Comparison of ENCODE assay signal across 1 cellular context in the genomic region with DNA sequence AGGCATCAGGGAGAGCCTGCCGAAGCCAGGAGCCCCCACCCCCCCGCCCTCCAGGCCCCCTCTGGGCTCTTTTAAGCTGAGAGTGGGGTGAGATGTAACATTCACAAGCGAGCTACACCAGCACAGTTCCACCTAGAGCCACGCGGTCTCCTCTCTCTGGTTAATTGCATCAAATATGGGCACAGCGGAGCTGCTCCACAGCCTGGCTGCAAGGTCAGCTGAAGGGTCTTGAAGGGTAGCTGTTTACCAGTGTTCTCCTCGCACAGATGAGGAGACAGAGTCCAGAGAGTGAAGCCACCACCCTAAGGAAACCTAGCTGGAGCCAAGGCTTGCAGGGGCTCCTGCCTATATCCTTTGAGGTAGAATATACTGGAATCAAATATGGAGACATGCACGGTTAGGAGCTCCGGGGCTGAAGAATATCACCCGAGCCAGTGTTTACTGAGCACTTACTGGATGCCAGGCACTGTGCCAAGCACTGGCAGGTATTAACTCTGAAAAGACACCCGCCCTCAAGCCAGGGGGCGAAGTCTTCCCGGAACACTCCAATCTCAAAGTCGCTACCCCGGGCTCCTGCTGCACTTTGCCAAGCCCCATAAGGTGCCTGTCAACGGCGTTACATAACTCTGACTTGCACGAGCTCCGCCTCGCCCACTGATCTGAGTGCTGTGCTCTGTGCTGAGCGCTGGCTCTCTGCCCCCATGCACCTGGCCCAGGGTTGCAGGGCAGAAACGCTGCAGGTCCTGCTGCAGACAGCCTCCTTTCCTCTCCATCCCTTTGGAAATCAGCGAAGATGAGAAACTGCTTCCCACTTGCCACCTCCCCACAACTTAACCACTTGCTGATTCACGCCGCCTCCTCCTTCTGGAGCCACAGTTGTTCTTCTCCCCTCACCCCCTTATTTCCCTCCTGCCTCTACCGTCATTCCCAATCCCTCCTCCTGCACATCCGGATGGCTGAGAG.
TF ChIP-seq lines count a peak whose summit lies in the region.

No MANE protein-coding gene starts in this region.

TF ChIP-seq in HEK293, 187 proteins besides CTCF, POLR2A, EP300 and RAD21 (continued from another document):
- TF ChIP-seq ZFHX2 (tag by site-specific recombination; conservative IDR thresholded peaks at IDR 0.05) (peak; percentile 83), EGR2 (tag by site-specific recombination; IDR thresholded peaks at IDR 0.05; ENCODE audit: low read depth) (peak; percentile 92), ZNF335 (tag by site-specific recombination; conservative IDR thresholded peaks at IDR 0.05) (no peak), ZSCAN16 (tag by site-specific recombination; IDR thresholded peaks at IDR 0.05) (peak; percentile 75), BCL11A (tag by site-specific recombination; IDR thresholded peaks at IDR 0.05; ENCODE audit: low read depth) (no peak), ZNF830 (tag by site-specific recombination; IDR thresholded peaks at IDR 0.05; ENCODE audit: low read depth) (no peak), ZNF114 (tag by site-specific recombination; IDR thresholded peaks at IDR 0.05) (no peak), ZNF658 (tag by site-specific recombination; IDR thresholded peaks at IDR 0.05) (no peak), ZNF521 (tag by site-specific recombination; IDR thresholded peaks at IDR 0.05) (no peak), ZNF560 (tag by site-specific recombination; IDR thresholded peaks at IDR 0.05; ENCODE audit: borderline replicate concordance) (no peak), ZNF121 (tag by site-specific recombination; IDR thresholded peaks at IDR 0.05) (no peak), ZNF555 (tag by site-specific recombination; conservative IDR thresholded peaks at IDR 0.05) (no peak), ZIC2 (tag by site-specific recombination; IDR thresholded peaks at IDR 0.05) (peak; percentile 44), ZNF600 (tag by site-specific recombination; IDR thresholded peaks at IDR 0.05) (peak; percentile 42; the same call in 1 of the 2 replicates), ZNF2 (tag by site-specific recombination; IDR thresholded peaks at IDR 0.05) (no peak), ZNF664 (tag by site-specific recombination; IDR thresholded peaks at IDR 0.05) (peak; percentile 94), ZNF571 (tag by site-specific recombination; IDR thresholded peaks at IDR 0.05) (no peak), OSR2 (tag by site-specific recombination; IDR thresholded peaks at IDR 0.05) (no peak), ZNF302 (tag by site-specific recombination; IDR thresholded peaks at IDR 0.05; ENCODE audit: low read depth) (no peak), HOXC10 (CRISPR knock-in tag; IDR thresholded peaks at IDR 0.05) (no peak), ZNF404 (tag by site-specific recombination; IDR thresholded peaks at IDR 0.05) (no peak), SCRT1 (tag by site-specific recombination; IDR thresholded peaks at IDR 0.05; ENCODE audit: borderline replicate concordance) (no peak), GLIS1 (tag by site-specific recombination; IDR thresholded peaks at IDR 0.05) (peak; percentile 65; the same call in 1 of the 2 replicates), ZNF211 (tag by site-specific recombination; IDR thresholded peaks at IDR 0.05; ENCODE audit: low read depth) (no peak), ZNF155 (tag by site-specific recombination; IDR thresholded peaks at IDR 0.05) (no peak), ZNF701 (tag by site-specific recombination; IDR thresholded peaks at IDR 0.05) (no peak), ZNF623 (tag by site-specific recombination; IDR thresholded peaks at IDR 0.05) (no peak)
- TF ChIP-seq, protein P1, sequence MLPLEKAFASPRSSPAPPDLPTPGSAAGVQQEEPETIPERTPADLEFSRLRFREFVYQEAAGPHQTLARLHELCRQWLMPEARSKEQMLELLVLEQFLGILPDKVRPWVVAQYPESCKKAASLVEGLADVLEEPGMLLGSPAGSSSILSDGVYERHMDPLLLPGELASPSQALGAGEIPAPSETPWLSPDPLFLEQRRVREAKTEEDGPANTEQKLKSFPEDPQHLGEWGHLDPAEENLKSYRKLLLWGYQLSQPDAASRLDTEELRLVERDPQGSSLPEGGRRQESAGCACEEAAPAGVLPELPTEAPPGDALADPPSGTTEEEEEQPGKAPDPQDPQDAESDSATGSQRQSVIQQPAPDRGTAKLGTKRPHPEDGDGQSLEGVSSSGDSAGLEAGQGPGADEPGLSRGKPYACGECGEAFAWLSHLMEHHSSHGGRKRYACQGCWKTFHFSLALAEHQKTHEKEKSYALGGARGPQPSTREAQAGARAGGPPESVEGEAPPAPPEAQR (tag by site-specific recombination; IDR thresholded peaks at IDR 0.05), result no peak
- TF ChIP-seq, protein P2, sequence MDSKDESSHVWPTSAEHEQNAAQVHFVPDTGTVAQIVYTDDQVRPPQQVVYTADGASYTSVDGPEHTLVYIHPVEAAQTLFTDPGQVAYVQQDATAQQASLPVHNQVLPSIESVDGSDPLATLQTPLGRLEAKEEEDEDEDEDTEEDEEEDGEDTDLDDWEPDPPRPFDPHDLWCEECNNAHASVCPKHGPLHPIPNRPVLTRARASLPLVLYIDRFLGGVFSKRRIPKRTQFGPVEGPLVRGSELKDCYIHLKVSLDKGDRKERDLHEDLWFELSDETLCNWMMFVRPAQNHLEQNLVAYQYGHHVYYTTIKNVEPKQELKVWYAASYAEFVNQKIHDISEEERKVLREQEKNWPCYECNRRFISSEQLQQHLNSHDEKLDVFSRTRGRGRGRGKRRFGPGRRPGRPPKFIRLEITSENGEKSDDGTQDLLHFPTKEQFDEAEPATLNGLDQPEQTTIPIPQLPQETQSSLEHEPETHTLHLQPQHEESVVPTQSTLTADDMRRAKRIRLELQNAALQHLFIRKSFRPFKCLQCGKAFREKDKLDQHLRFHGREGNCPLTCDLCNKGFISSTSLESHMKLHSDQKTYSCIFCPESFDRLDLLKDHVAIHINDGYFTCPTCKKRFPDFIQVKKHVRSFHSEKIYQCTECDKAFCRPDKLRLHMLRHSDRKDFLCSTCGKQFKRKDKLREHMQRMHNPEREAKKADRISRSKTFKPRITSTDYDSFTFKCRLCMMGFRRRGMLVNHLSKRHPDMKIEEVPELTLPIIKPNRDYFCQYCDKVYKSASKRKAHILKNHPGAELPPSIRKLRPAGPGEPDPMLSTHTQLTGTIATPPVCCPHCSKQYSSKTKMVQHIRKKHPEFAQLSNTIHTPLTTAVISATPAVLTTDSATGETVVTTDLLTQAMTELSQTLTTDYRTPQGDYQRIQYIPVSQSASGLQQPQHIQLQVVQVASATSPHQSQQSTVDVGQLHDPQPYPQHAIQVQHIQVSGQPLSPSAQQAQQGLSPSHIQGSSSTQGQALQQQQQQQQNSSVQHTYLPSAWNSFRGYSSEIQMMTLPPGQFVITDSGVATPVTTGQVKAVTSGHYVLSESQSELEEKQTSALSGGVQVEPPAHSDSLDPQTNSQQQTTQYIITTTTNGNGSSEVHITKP (tag by site-specific recombination; IDR thresholded peaks at IDR 0.05), result peak; percentile 76
- TF ChIP-seq, protein P3, sequence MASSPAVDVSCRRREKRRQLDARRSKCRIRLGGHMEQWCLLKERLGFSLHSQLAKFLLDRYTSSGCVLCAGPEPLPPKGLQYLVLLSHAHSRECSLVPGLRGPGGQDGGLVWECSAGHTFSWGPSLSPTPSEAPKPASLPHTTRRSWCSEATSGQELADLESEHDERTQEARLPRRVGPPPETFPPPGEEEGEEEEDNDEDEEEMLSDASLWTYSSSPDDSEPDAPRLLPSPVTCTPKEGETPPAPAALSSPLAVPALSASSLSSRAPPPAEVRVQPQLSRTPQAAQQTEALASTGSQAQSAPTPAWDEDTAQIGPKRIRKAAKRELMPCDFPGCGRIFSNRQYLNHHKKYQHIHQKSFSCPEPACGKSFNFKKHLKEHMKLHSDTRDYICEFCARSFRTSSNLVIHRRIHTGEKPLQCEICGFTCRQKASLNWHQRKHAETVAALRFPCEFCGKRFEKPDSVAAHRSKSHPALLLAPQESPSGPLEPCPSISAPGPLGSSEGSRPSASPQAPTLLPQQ (tag by site-specific recombination; IDR thresholded peaks at IDR 0.05), result no peak
- TF ChIP-seq, protein P4, sequence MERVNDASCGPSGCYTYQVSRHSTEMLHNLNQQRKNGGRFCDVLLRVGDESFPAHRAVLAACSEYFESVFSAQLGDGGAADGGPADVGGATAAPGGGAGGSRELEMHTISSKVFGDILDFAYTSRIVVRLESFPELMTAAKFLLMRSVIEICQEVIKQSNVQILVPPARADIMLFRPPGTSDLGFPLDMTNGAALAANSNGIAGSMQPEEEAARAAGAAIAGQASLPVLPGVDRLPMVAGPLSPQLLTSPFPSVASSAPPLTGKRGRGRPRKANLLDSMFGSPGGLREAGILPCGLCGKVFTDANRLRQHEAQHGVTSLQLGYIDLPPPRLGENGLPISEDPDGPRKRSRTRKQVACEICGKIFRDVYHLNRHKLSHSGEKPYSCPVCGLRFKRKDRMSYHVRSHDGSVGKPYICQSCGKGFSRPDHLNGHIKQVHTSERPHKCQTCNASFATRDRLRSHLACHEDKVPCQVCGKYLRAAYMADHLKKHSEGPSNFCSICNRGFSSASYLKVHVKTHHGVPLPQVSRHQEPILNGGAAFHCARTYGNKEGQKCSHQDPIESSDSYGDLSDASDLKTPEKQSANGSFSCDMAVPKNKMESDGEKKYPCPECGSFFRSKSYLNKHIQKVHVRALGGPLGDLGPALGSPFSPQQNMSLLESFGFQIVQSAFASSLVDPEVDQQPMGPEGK (tag by site-specific recombination; IDR thresholded peaks at IDR 0.05), result peak; percentile 22; the same call in 1 of the 2 replicates
- TF ChIP-seq, protein P5, sequence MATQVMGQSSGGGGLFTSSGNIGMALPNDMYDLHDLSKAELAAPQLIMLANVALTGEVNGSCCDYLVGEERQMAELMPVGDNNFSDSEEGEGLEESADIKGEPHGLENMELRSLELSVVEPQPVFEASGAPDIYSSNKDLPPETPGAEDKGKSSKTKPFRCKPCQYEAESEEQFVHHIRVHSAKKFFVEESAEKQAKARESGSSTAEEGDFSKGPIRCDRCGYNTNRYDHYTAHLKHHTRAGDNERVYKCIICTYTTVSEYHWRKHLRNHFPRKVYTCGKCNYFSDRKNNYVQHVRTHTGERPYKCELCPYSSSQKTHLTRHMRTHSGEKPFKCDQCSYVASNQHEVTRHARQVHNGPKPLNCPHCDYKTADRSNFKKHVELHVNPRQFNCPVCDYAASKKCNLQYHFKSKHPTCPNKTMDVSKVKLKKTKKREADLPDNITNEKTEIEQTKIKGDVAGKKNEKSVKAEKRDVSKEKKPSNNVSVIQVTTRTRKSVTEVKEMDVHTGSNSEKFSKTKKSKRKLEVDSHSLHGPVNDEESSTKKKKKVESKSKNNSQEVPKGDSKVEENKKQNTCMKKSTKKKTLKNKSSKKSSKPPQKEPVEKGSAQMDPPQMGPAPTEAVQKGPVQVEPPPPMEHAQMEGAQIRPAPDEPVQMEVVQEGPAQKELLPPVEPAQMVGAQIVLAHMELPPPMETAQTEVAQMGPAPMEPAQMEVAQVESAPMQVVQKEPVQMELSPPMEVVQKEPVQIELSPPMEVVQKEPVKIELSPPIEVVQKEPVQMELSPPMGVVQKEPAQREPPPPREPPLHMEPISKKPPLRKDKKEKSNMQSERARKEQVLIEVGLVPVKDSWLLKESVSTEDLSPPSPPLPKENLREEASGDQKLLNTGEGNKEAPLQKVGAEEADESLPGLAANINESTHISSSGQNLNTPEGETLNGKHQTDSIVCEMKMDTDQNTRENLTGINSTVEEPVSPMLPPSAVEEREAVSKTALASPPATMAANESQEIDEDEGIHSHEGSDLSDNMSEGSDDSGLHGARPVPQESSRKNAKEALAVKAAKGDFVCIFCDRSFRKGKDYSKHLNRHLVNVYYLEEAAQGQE (tag by site-specific recombination; IDR thresholded peaks at IDR 0.05), result no peak
- TF ChIP-seq, protein P6, sequence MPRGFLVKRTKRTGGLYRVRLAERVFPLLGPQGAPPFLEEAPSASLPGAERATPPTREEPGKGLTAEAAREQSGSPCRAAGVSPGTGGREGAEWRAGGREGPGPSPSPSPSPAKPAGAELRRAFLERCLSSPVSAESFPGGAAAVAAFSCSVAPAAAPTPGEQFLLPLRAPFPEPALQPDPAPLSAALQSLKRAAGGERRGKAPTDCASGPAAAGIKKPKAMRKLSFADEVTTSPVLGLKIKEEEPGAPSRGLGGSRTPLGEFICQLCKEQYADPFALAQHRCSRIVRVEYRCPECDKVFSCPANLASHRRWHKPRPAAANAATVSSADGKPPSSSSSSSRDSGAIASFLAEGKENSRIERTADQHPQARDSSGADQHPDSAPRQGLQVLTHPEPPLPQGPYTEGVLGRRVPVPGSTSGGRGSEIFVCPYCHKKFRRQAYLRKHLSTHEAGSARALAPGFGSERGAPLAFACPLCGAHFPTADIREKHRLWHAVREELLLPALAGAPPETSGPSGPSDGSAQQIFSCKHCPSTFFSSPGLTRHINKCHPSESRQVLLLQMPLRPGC (tag by site-specific recombination; IDR thresholded peaks at IDR 0.05), result no peak
- TF ChIP-seq, protein P7, sequence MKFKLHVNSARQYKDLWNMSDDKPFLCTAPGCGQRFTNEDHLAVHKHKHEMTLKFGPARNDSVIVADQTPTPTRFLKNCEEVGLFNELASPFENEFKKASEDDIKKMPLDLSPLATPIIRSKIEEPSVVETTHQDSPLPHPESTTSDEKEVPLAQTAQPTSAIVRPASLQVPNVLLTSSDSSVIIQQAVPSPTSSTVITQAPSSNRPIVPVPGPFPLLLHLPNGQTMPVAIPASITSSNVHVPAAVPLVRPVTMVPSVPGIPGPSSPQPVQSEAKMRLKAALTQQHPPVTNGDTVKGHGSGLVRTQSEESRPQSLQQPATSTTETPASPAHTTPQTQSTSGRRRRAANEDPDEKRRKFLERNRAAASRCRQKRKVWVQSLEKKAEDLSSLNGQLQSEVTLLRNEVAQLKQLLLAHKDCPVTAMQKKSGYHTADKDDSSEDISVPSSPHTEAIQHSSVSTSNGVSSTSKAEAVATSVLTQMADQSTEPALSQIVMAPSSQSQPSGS (tag by site-specific recombination; IDR thresholded peaks at IDR 0.05; ENCODE audit: low read depth), result no peak
- TF ChIP-seq, protein P8, sequence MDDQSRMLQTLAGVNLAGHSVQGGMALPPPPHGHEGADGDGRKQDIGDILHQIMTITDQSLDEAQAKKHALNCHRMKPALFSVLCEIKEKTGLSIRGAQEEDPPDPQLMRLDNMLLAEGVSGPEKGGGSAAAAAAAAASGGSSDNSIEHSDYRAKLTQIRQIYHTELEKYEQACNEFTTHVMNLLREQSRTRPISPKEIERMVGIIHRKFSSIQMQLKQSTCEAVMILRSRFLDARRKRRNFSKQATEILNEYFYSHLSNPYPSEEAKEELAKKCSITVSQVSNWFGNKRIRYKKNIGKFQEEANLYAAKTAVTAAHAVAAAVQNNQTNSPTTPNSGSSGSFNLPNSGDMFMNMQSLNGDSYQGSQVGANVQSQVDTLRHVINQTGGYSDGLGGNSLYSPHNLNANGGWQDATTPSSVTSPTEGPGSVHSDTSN (CRISPR knock-in tag; IDR thresholded peaks at IDR 0.05), result no peak
